In genomic region chr4:74632634-74633033, GRCh38 we compare ENCODE assay signal across 10 cellular contexts.
DNase-seq lines count a peak whose midpoint lies in the region; ATAC-seq, FAIRE-seq and TF ChIP-seq lines count a peak whose summit lies in the region.
"Had no signal": no experiment of that assay in that cellular context is flagged by ENCODE, and none has a peak within 500 bp of the region (broad histone marks: within the 10 kb centered on the region; RNA-seq: fewer than 3 reads in every experiment).

No MANE protein-coding gene starts in this region.

- ATAC-seq in GM21576 (IDR thresholded peaks at IDR 0.05; ENCODE audit: unreplicated experiment): no peak

- peak; percentile 2 for DNase-seq in activated CD8-positive, alpha-beta memory T cell treated with anti-CD3 and anti-CD28 coated beads, Interleukin-2, amount 50 U/mL, for 24 hours (ENCODE audit: extremely low read depth)
- DNase-seq in activated CD8-positive, alpha-beta memory T cell treated with anti-CD3 and anti-CD28 coated beads, Interleukin-2, amount 50 U/mL, for 4 hours: no peak
- DNase-seq in activated CD4-positive, alpha-beta T cell treated with anti-CD3 and anti-CD28 coated beads for 1 hour: peak; percentile 11
- peak; percentile 82 for DNase-seq in glomerular endothelial cell (ENCODE audit: extremely low read depth, low read depth, low spot score)
- peak; percentile 36 to 57 for DNase-seq in tibial artery
- DNase-seq in GOT3 (lab: John Stamatoyannopoulos, UW): no peak
- DNase-seq in kidney: no peak
- DNase-seq: CD4-positive, CD25-positive, alpha-beta regulatory T cell; dorsolateral prefrontal cortex had no signal

- TF ChIP-seq CTCF in tibial artery (IDR thresholded peaks at IDR 0.05) (no peak), kidney (IDR thresholded peaks at IDR 0.05; ENCODE audit: borderline replicate concordance, extremely low read depth, insufficient read depth) (no peak)

- FAIRE-seq in kidney (lab: Jason Lieb, UNC): no peak

- H3K9me3 ChIP-seq in tibial artery (no peaks in the 10 kb centered on the region), kidney (ENCODE audit: control insufficient read depth in 1 of 2, low read length in 2 of 2) (no peaks in the 10 kb centered on the region)

- H3K4me3 ChIP-seq in tibial artery: no peak overlapping the region
- H3K4me3 ChIP-seq in kidney (ENCODE audit: low read length in 2 of 2): no peak overlapping the region
- H3K4me3 ChIP-seq: dorsolateral prefrontal cortex had no signal

- H3K9ac ChIP-seq in kidney (ENCODE audit: low read length in 2 of 2): no peak overlapping the region

- H3K36me3 ChIP-seq in tibial artery: no peaks in the 10 kb centered on the region
- no peaks in the 10 kb centered on the region for H3K36me3 ChIP-seq in kidney (ENCODE audit: control insufficient read depth in 1 of 2, insufficient read depth in 2 of 2, low read length in 2 of 2)

- H3K27ac ChIP-seq in tibial artery: no peak overlapping the region
- no peak overlapping the region for H3K27ac ChIP-seq in kidney (ENCODE audit: low read depth in 2 of 2, low read length in 2 of 2)
- H3K27ac ChIP-seq: dorsolateral prefrontal cortex had no signal

- H3K4me1 ChIP-seq in tibial artery (peaks cover 0 to 4% (median 0%) of the 10 kb centered on the region in 4 donors), kidney (ENCODE audit: control insufficient read depth in 1 of 2, insufficient read depth in 1 of 2, low read depth in 1 of 2, low read length in 2 of 2) (no peaks in the 10 kb centered on the region)

- no peaks in the 10 kb centered on the region for H3K27me3 ChIP-seq in tibial artery

- intact Hi-C loops in tibial artery (cut with DNase I; ENCODE audit: low total_unique reads) (no loop called here), kidney (cut with DNase I) (no loop called here)

Comparison
In these comparisons a context has a peak if more than half of its experiments do, and no peak if none do; other contexts are left out.
1. DNase-seq: peak in activated CD8-positive, alpha-beta memory T cell treated with anti-CD3 and anti-CD28 coated beads, Interleukin-2, amount 50 U/mL, for 24 hours (single experiment), activated CD4-positive, alpha-beta T cell treated with anti-CD3 and anti-CD28 coated beads for 1 hour (single experiment), glomerular endothelial cell (single experiment) and tibial artery (2 of 2); none in activated CD8-positive, alpha-beta memory T cell treated with anti-CD3 and anti-CD28 coated beads, Interleukin-2, amount 50 U/mL, for 4 hours (single experiment), GOT3 (single experiment) and kidney (single experiment).